15 cellular contexts compared by ENCODE assay signal in the genomic region with DNA sequence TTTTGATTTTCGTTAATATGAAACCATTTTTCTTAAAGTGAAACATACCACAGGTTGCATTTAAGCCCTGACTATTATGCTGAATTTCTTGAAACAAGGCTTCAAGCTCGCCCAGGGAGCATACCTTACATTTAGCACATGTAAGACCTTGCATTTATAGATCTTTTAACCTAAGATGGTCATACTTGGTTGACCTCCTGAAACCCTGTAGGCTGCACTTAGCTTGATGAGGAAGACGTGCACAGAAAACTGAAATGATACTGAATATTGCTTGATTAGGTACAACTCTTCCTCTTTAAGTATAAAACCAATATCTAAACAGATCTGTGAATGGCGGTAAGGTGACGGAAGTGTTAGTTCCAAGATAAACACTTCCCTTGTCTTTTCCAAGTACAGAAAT.
"Had no signal": no experiment of that assay in that cellular context is flagged by ENCODE, and none has a peak within 500 bp of the region (broad histone marks: within the 10 kb centered on the region; RNA-seq: fewer than 3 reads in every experiment).

No MANE protein-coding gene starts in this region.

- ATAC-seq: left lobe of liver, mucosa of descending colon, natural killer cell had no signal

- H3K9me3 Mint-ChIP-seq: natural killer cell, neural crest cell had no signal

- DNase-seq: cortex of kidney; dorsolateral prefrontal cortex; effector CD8-positive, alpha-beta T cell; islet precursor cell; mammary epithelial cell; mucosa of descending colon; natural killer cell; posterior cingulate gyrus; small intestine; stimulated activated CD4-positive, alpha-beta T cell treated with anti-CD3 and anti-CD28 coated beads, Interleukin-12 subunit alpha, Interleukin-12 subunit beta, amount 100 ng/mL, for 4 hours; stimulated activated naive CD4-positive, alpha-beta T cell treated with Interleukin-2 at 50 U/mL for 16 hours; trophoblast cell had no signal

- H3K27ac Mint-ChIP-seq: natural killer cell had no signal

- H3K9me3 ChIP-seq: mucosa of descending colon, right atrium auricular region had no signal

- H3K27ac ChIP-seq: right atrium auricular region had no signal

- H3K4me3 ChIP-seq: dorsolateral prefrontal cortex, mucosa of descending colon, right atrium auricular region had no signal

- H3K27me3 ChIP-seq: dorsolateral prefrontal cortex, right atrium auricular region had no signal

- H3K4me3 Mint-ChIP-seq: natural killer cell, neural crest cell had no signal
